ENCODE assay signal across 8 cellular contexts in genomic region chr12:19757317-19757877, GRCh38.
DNase-seq lines count a peak whose midpoint lies in the region; ATAC-seq, FAIRE-seq and TF ChIP-seq lines count a peak whose summit lies in the region.

No MANE protein-coding gene starts in this region.

- no peak overlapping the region for H3K4me2 ChIP-seq in OCI-LY3 (ENCODE audit: low read length)

- no peak overlapping the region for H2AFZ ChIP-seq in OCI-LY3 (ENCODE audit: low read depth, low read length)

- peaks cover 18% of the 10 kb centered on the region for H3K4me1 ChIP-seq in OCI-LY3 (ENCODE audit: low read length)

- no peaks in the 10 kb centered on the region for H3K79me2 ChIP-seq in OCI-LY3 (ENCODE audit: low read length)

- CTCF ChIA-PET in HEK293T (lab: Yijun Ruan, JAX) = interaction anchor here (0.7 to 1.9 kb wide), 5 partner anchors 12 to 463 kb away, joined by 3 to 5 read pairs (median 4); no protein-coding TSS in a partner anchor

- H3K36me3 ChIP-seq in OCI-LY3 (replicated peaks; ENCODE audit: low read depth, low read length) = no peaks in the 10 kb centered on the region

- H4K20me1 ChIP-seq in OCI-LY3 (ENCODE audit: insufficient read depth, low read length) = no peaks in the 10 kb centered on the region

- no peak for ATAC-seq in HG03521 (IDR thresholded peaks at IDR 0.05; ENCODE audit: unreplicated experiment)

- POLR2A ChIA-PET in HEK293T (lab: Yijun Ruan, JAX) = no interaction called here

- peak; percentile 21 for FAIRE-seq in D721Med (lab: Jason Lieb, UNC)

- H3K9ac ChIP-seq in OCI-LY3 (ENCODE audit: low read length) = no peak overlapping the region

- H3K27me3 ChIP-seq in OCI-LY3 (ENCODE audit: low read depth, low read length) = no peaks in the 10 kb centered on the region

- peaks cover 9% of the 10 kb centered on the region; the same call in 1 of the 2 replicates for H3K9me3 ChIP-seq in OCI-LY3 (ENCODE audit: insufficient read depth, low read length)

- H3K27ac ChIP-seq in OCI-LY3 (ENCODE audit: low read length) = no peak overlapping the region

- DNase-seq in D721Med (ENCODE audit: insufficient read length, low spot score) = no peak
- peak; percentile 13 for DNase-seq in HEK293T (ENCODE audit: extremely low spot score)
- peak; percentile 73 for DNase-seq in fibroblast of pulmonary artery (ENCODE audit: low read depth)
- DNase-seq in retinal pigment epithelial cell (ENCODE audit: low read depth) = no peak
- DNase-seq in activated CD4-positive, alpha-beta T cell treated with anti-CD3 and anti-CD28 coated beads, Interleukin-2, amount 50 U/mL, for 1 hour = no peak
- DNase-seq in NK-92 treated with Interleukin-12 subunit alpha and Interleukin-12 subunit beta, amount 100 ng/mL, for 24 hours (lab: John Stamatoyannopoulos, UW) = no peak

- TF ChIP-seq CTCF in D721Med (IDR thresholded peaks at IDR 0.05; ENCODE audit: insufficient read depth, missing control alignments) (peak; percentile 79), OCI-LY3 (IDR thresholded peaks at IDR 0.05; ENCODE audit: low read depth, low read length) (peak; percentile 78), fibroblast of pulmonary artery (IDR thresholded peaks at IDR 0.05; ENCODE audit: low read length, missing control alignments) (peak; percentile 80), retinal pigment epithelial cell (conservative IDR thresholded peaks at IDR 0.05; ENCODE audit: low read depth, low read length) (peak; percentile 68)

- H3K4me3 ChIP-seq in OCI-LY3 (ENCODE audit: low read length) = no peak overlapping the region
- no peak overlapping the region for H3K4me3 ChIP-seq in fibroblast of pulmonary artery (replicated peaks; ENCODE audit: low read depth, low read length)
- H3K4me3 ChIP-seq in retinal pigment epithelial cell (ENCODE audit: low read length) = no peak overlapping the region

TF ChIP-seq in HEK293T, 16 proteins besides CTCF, POLR2A, EP300 and RAD21:
- no peak for TF ChIP-seq FOXM1 (IDR thresholded peaks at IDR 0.05; ENCODE audit: borderline replicate concordance)
TF ChIP-seq in HEK293T: peak in this region for 0.

Comparison
In these comparisons a context has a peak if more than half of its experiments do, and no peak if none do; other contexts are left out.
1. DNase-seq: peak in HEK293T (single experiment) and fibroblast of pulmonary artery (single experiment); none in D721Med (single experiment), retinal pigment epithelial cell (single experiment), activated CD4-positive, alpha-beta T cell treated with anti-CD3 and anti-CD28 coated beads, Interleukin-2, amount 50 U/mL, for 1 hour (single experiment) and NK-92 treated with Interleukin-12 subunit alpha and Interleukin-12 subunit beta, amount 100 ng/mL, for 24 hours (single experiment).
2. Peak in every context shown above with its lines, with median percentiles within 50 percentile points of each other: CTCF ChIP-seq.